In the genomic region with DNA sequence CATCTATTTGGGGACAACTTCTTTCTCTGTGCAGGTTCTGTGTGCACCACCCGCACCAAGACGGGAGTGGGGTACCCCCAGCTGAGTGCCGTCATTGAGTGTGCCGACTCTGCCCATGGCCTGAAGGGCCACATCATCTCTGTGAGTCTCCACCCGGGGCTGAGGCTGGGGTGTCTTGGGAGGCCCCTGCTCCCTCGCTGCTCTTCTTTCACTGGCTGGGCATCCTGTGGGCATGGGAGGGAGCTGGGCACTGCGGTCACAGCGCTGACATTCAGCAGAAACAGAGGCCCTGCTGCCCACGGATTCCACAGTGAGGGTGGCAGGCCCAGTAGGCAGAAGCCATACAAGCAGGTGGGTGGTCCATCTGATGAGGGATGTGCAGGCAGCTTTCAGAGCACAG, we compare ENCODE assay signal across 1 cellular context.
TF ChIP-seq lines count a peak whose summit lies in the region.

No MANE protein-coding gene starts in this region.

TF ChIP-seq in IMR-90, 13 proteins besides CTCF, POLR2A, EP300 and RAD21 (continued from another document):
- TF ChIP-seq, protein P1, sequence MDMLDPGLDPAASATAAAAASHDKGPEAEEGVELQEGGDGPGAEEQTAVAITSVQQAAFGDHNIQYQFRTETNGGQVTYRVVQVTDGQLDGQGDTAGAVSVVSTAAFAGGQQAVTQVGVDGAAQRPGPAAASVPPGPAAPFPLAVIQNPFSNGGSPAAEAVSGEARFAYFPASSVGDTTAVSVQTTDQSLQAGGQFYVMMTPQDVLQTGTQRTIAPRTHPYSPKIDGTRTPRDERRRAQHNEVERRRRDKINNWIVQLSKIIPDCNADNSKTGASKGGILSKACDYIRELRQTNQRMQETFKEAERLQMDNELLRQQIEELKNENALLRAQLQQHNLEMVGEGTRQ (IDR thresholded peaks at IDR 0.05; ENCODE audit: low read depth, low read length), result no peak
- TF ChIP-seq MXI1 (IDR thresholded peaks at IDR 0.05; ENCODE audit: borderline replicate concordance, low read depth, low read length), result no peak
- no peak for TF ChIP-seq SMC3 (IDR thresholded peaks at IDR 0.05; ENCODE audit: low read depth, low read length)
- TF ChIP-seq RCOR1 (IDR thresholded peaks at IDR 0.05; ENCODE audit: insufficient replicate concordance, low read length), result no peak
